ENCODE assay signal across 8 cellular contexts in genomic region chr1:94061513-94062443, GRCh38. TPM values are rescaled to one million over a fixed set of nuclear protein-coding genes. Genes with fewer than 3 reads are reported as not detected.
DNase-seq lines count a peak whose midpoint lies in the region; ATAC-seq and TF ChIP-seq lines count a peak whose summit lies in the region.

No MANE protein-coding gene starts in this region.

- no peak overlapping the region for H3K27ac Mint-ChIP-seq in activated naive CD8-positive, alpha-beta T cell treated with anti-CD3 and anti-CD28 coated beads for 36 hours

- no peaks in the 10 kb centered on the region for H3K27me3 ChIP-seq in left ventricle myocardium inferior (ENCODE audit: low read depth)

- no peak overlapping the region for H3K4me3 ChIP-seq in left ventricle myocardium inferior

- ATAC-seq in GM19328 (IDR thresholded peaks at IDR 0.05; ENCODE audit: unreplicated experiment): peak; percentile 70
- ATAC-seq in HG03378 (IDR thresholded peaks at IDR 0.05; ENCODE audit: unreplicated experiment): peak; percentile 88

- no peaks in the 10 kb centered on the region for H3K36me3 Mint-ChIP-seq in activated naive CD8-positive, alpha-beta T cell treated with anti-CD3 and anti-CD28 coated beads for 36 hours

- H3K27me3 Mint-ChIP-seq in activated naive CD8-positive, alpha-beta T cell treated with anti-CD3 and anti-CD28 coated beads for 36 hours: peaks cover 11% of the 10 kb centered on the region

- intact Hi-C loops in left ventricle myocardium inferior (cut with micrococcal nuclease): loop anchor here (5.0 to 10.0 kb wide), 3 partner anchors 153 to 276 kb away; partner anchors contain the start of gene ARHGAP29

- H3K4me1 ChIP-seq in left ventricle myocardium inferior: peaks cover 68% of the 10 kb centered on the region

- TF ChIP-seq CTCF in left ventricle myocardium inferior (IDR thresholded peaks at IDR 0.05; ENCODE audit: borderline replicate concordance): peak; percentile 91

- peak overlapping the region; percentile 77 for H3K27ac ChIP-seq in left ventricle myocardium inferior (replicated peaks)

- no peaks in the 10 kb centered on the region for H3K36me3 ChIP-seq in left ventricle myocardium inferior

- DNase-seq in DMS114 treated with DMSO at 0.1 percent for 48 hours (lab: John Stamatoyannopoulos, UW; ENCODE audit: unreplicated experiment): peak; percentile 59
- peak; percentile 52 for DNase-seq in NCI-H774 (lab: John Stamatoyannopoulos, UW)
- DNase-seq in activated naive CD8-positive, alpha-beta T cell treated with anti-CD3 and anti-CD28 coated beads for 36 hours: peak; percentile 31
- DNase-seq in left ventricle myocardium inferior: peak; percentile 56
- peak; percentile 81 for DNase-seq in retina
- DNase-seq in NCI-H2107 treated with DMSO at 0.1 percent for 48 hours (lab: John Stamatoyannopoulos, UW; ENCODE audit: unreplicated experiment): no peak

- no peaks in the 10 kb centered on the region for H3K4me1 Mint-ChIP-seq in activated naive CD8-positive, alpha-beta T cell treated with anti-CD3 and anti-CD28 coated beads for 36 hours

- no peaks in the 10 kb centered on the region for H3K9me3 Mint-ChIP-seq in activated naive CD8-positive, alpha-beta T cell treated with anti-CD3 and anti-CD28 coated beads for 36 hours

- no peaks in the 10 kb centered on the region for H3K9me3 ChIP-seq in left ventricle myocardium inferior (replicated peaks)

- no peak overlapping the region for H3K4me3 Mint-ChIP-seq in activated naive CD8-positive, alpha-beta T cell treated with anti-CD3 and anti-CD28 coated beads for 36 hours

RNA-seq across cellular contexts. Expression of gene ABCA4, which starts 59.2 kb away (rescaled TPM):
- total RNA-seq in activated naive CD8-positive, alpha-beta T cell treated with anti-CD3 and anti-CD28 coated beads for 36 hours: not detected
- 0.11 TPM for total RNA-seq in left ventricle myocardium inferior
